11 cellular contexts compared by ENCODE assay signal in genomic region chr11:1303196-1303821, GRCh38. TPM values are rescaled to one million over a fixed set of nuclear protein-coding genes. Genes with fewer than 3 reads are reported as not detected.
DNase-seq lines count a peak whose midpoint lies in the region; ATAC-seq and TF ChIP-seq lines count a peak whose summit lies in the region.
"Had no signal": no experiment of that assay in that cellular context is flagged by ENCODE, and none has a peak within 500 bp of the region (broad histone marks: within the 10 kb centered on the region; RNA-seq: fewer than 3 reads in every experiment).

No MANE protein-coding gene starts in this region.

- H2AFZ ChIP-seq in OCI-LY7 (ENCODE audit: low read length), result no peak overlapping the region
- H2AFZ ChIP-seq: parathyroid adenoma had no signal

- TF ChIP-seq CTCF in GM12875 (IDR thresholded peaks at IDR 0.05; ENCODE audit: borderline replicate concordance, insufficient read depth, low read depth, low read length) (0 out of 2 replicates have a peak, but pooled peaks have one; percentile 6), OCI-LY7 (conservative IDR thresholded peaks at IDR 0.05; ENCODE audit: low read length) (peak; percentile 29; the same call in 1 of the 2 replicates), GM10248 (IDR thresholded peaks at IDR 0.05; ENCODE audit: control extremely low read depth, extremely low read depth, low read depth, missing control alignments) (no peak)

- CTCF ChIA-PET in OCI-LY7 (lab: Charles Lee; ENCODE audit: unreplicated experiment), result no interaction called here
- CTCF ChIA-PET in GM10248 (lab: Yijun Ruan, JAX), result interaction anchor here (0.8 kb wide), 1 partner anchor 271 kb away, joined by 3 read pairs; no protein-coding TSS in a partner anchor

- BruUV-seq in OCI-LY7 (replicated peaks; lab: Mats Ljungman, UMichigan), result no TSS peak

- no peaks in the 10 kb centered on the region for H3K9me2 ChIP-seq in OCI-LY7 (ENCODE audit: insufficient read depth, low read length)

- H3K4me1 ChIP-seq in OCI-LY7 (ENCODE audit: insufficient read depth, low read length, poor library complexity, severe bottlenecking), result peaks cover 10% of the 10 kb centered on the region
- H3K4me1 ChIP-seq: parathyroid adenoma had no signal

- no peak overlapping the region for H3K4me3 ChIP-seq in GM12875 (ENCODE audit: low read depth, low read length)
- no peak overlapping the region for H3K4me3 ChIP-seq in OCI-LY7 (ENCODE audit: low read depth, low read length, poor library complexity, severe bottlenecking)
- H3K4me3 ChIP-seq: adrenal gland had no signal

- H3K79me2 ChIP-seq in OCI-LY7 (ENCODE audit: insufficient read depth, low read depth, low read length), result no peaks in the 10 kb centered on the region

- ATAC-seq in esophagus mucosa (peak; percentile 87), HG03045 (IDR thresholded peaks at IDR 0.05; ENCODE audit: unreplicated experiment) (no peak)
- no peak for ATAC-seq in activated CD4-positive, CD25-positive, alpha-beta regulatory T cell treated with anti-CD3 and anti-CD28 coated beads, Interleukin-2, amount 50 U/mL, for 24 hours

- no peaks in the 10 kb centered on the region for H3K9me3 ChIP-seq in OCI-LY7 (ENCODE audit: low read length)
- H3K9me3 ChIP-seq: adrenal gland had no signal

- no peak overlapping the region for H3K27ac ChIP-seq in OCI-LY7 (ENCODE audit: low read depth, low read length, poor library complexity, severe bottlenecking)
- H3K27ac ChIP-seq: adrenal gland, parathyroid adenoma had no signal

- POLR2A ChIA-PET in OCI-LY7 (lab: Charles Lee), result no interaction called here
- POLR2A ChIA-PET in GM10248 (lab: Yijun Ruan, JAX), result no interaction called here

- no peak overlapping the region for H3K4me2 ChIP-seq in OCI-LY7 (ENCODE audit: low read length)

- intact Hi-C loops in OCI-LY7 (cut with micrococcal nuclease; ENCODE audit: unreplicated experiment), result no loop called here

- no peak for DNase-seq in OCI-LY7 (ENCODE audit: low spot score)
- peak; percentile 63 for DNase-seq in pons (ENCODE audit: low spot score)
- no peak for DNase-seq in GM10248 (ENCODE audit: extremely low spot score)
- no peak for DNase-seq in NCI-H1436 treated with DMSO at 0.1 percent for 48 hours (lab: John Stamatoyannopoulos, UW)
- DNase-seq: NK-92 treated with Interleukin-12 subunit alpha and Interleukin-12 subunit beta, amount 100 ng/mL, for 24 hours had no signal

- no peaks in the 10 kb centered on the region for H3K36me3 ChIP-seq in OCI-LY7 (ENCODE audit: insufficient read depth, low read length)
- H3K36me3 ChIP-seq: adrenal gland had no signal

- no peaks in the 10 kb centered on the region for H4K20me1 ChIP-seq in OCI-LY7 (ENCODE audit: insufficient read depth, low read length)

RNA-seq across cellular contexts. Expression of gene TOLLIP, which starts 6.1 kb away (rescaled TPM):
- total RNA-seq in OCI-LY7 (2014; rRNA removed; shearing (Covaris generic)), result 15.9 and 21.7 TPM in 2 replicates
- total RNA-seq in OCI-LY7 (2022), result 37.1 and 37.5 TPM in 2 replicates
- total RNA-seq in esophagus mucosa, result 118 TPM
